Comparison of ENCODE assay signal across 25 cellular contexts in genomic region chr17:41328207-41328606, GRCh38. TPM values are rescaled to one million over a fixed set of nuclear protein-coding genes. Genes with fewer than 3 reads are reported as not detected.
DNase-seq lines count a peak whose midpoint lies in the region; ATAC-seq, FAIRE-seq and TF ChIP-seq lines count a peak whose summit lies in the region.
"Had no signal": no experiment of that assay in that cellular context is flagged by ENCODE, and none has a peak within 500 bp of the region (broad histone marks: within the 10 kb centered on the region; RNA-seq: fewer than 3 reads in every experiment).

No MANE protein-coding gene starts in this region.

- WGBS in IMR-90 (ENCODE audit: extremely low coverage in 2 of 2, insufficient read length in 1 of 2), 2 experiments: 93% methylated on average over 3 of the region's 7 CpGs; no CpG with 5 or more reads in 1 of the 2 experiments
- WGBS in mesenchymal stem cell: 96% methylated on average over 7 of the region's 7 CpGs

- H3K79me1 ChIP-seq in IMR-90 (ENCODE audit: low read depth in 1 of 2, low read length in 2 of 2) (no peaks in the 10 kb centered on the region), mesenchymal stem cell (replicated peaks; ENCODE audit: low read length, poor library complexity, severe bottlenecking) (no peaks in the 10 kb centered on the region)

- H3K23ac ChIP-seq in IMR-90 (ENCODE audit: low read depth, low read length) (no peak overlapping the region), mesenchymal stem cell (ENCODE audit: low read length in 2 of 2) (no peak overlapping the region)

- H3K36me3 ChIP-seq in HCT116 (ENCODE audit: control insufficient read depth in 1 of 2, insufficient read depth in 2 of 2, low read length in 2 of 2): no peaks in the 10 kb centered on the region
- H3K36me3 ChIP-seq in IMR-90 (ENCODE audit: control insufficient read depth, insufficient read depth, low read length): no peaks in the 10 kb centered on the region
- H3K36me3 ChIP-seq in astrocyte (ENCODE audit: insufficient read depth, low read length): no peaks in the 10 kb centered on the region
- no peaks in the 10 kb centered on the region for H3K36me3 ChIP-seq in mesenchymal stem cell (ENCODE audit: control insufficient read depth in 1 of 2, insufficient read depth in 2 of 2, low read depth in 1 of 2, low read length in 2 of 2)

- H3K27me3 Mint-ChIP-seq in astrocyte (ENCODE audit: low read depth, unreplicated experiment): peaks cover 8% of the 10 kb centered on the region
- H3K27me3 Mint-ChIP-seq: CD4-positive, alpha-beta memory T cell had no signal

- H2BK15ac ChIP-seq in IMR-90 (ENCODE audit: low read depth, low read length) (0 out of 3 replicates have a peak overlapping the region, but pooled peaks have one; percentile 35), mesenchymal stem cell (ENCODE audit: low read depth, poor library complexity, severe bottlenecking) (no peak overlapping the region)

- H3K9me2 ChIP-seq in HCT116 (ENCODE audit: insufficient read depth): no peaks in the 10 kb centered on the region

- H3K56ac ChIP-seq in IMR-90 (ENCODE audit: extremely low read depth, insufficient read depth, low read length): no peak overlapping the region

- no peak for ATAC-seq in HCT116
- no peak for ATAC-seq in IMR-90 (ENCODE audit: low read depth)
- ATAC-seq: GM23338 had no signal

- POLR2A ChIA-PET in HCT116 (lab: Charles Lee): no interaction called here
- POLR2A ChIA-PET in IMR-90 (lab: Charles Lee; ENCODE audit: unreplicated experiment): no interaction called here

- H2AK5ac ChIP-seq in IMR-90 (ENCODE audit: low read depth, low read length) (peak overlapping the region; percentile 84), mesenchymal stem cell (ENCODE audit: low read length, severe bottlenecking) (peak overlapping the region; percentile 23)

- H3K4me2 ChIP-seq in HCT116 (ENCODE audit: low read length) (no peak overlapping the region), IMR-90 (ENCODE audit: low read depth, low read length) (no peak overlapping the region), astrocyte (ENCODE audit: low read length) (no peak overlapping the region), mesenchymal stem cell (ENCODE audit: low read length, poor library complexity, severe bottlenecking) (no peak overlapping the region)
- H3K4me2 ChIP-seq: GM23338 had no signal

- H3K79me2 ChIP-seq in HCT116 (ENCODE audit: insufficient read depth, low read length) (no peaks in the 10 kb centered on the region), astrocyte (ENCODE audit: insufficient read depth, low read length) (no peaks in the 10 kb centered on the region)

- in situ Hi-C loops in IMR-90 (cut with MboI; ENCODE audit: low sequenced_read_pairs): no loop called here

- no peak overlapping the region; the same call in 1 of the 2 replicates for H4K5ac ChIP-seq in IMR-90 (ENCODE audit: low read depth, low read length)

- H2BK12ac ChIP-seq in mesenchymal stem cell (ENCODE audit: low read length in 2 of 2): no peak overlapping the region

- H3K4me1 ChIP-seq in HCT116 (ENCODE audit: control insufficient read depth in 1 of 2, insufficient read depth in 2 of 2, low read length in 2 of 2) (peaks cover 6 to 26% of the 10 kb centered on the region in 2 experiments; a peak in 3 of 4 replicates), IMR-90 (ENCODE audit: control insufficient read depth, insufficient read depth, low read length) (no peaks in the 10 kb centered on the region), astrocyte (ENCODE audit: insufficient read depth, low read length) (no peaks in the 10 kb centered on the region), mesenchymal stem cell (ENCODE audit: control insufficient read depth, insufficient read depth, low read depth, low read length) (peaks cover 12% of the 10 kb centered on the region)

- peak overlapping the region; percentile 11 for H2BK20ac ChIP-seq in IMR-90 (ENCODE audit: low read depth, low read length)

- H3K4ac ChIP-seq in IMR-90 (ENCODE audit: low read depth, low read length) (peak overlapping the region; percentile 52), mesenchymal stem cell (ENCODE audit: low read depth in 1 of 2, low read length in 2 of 2) (no peak overlapping the region)

- no peak overlapping the region for H3K4me3 Mint-ChIP-seq in astrocyte (ENCODE audit: unreplicated experiment)
- H3K4me3 Mint-ChIP-seq: CD4-positive, alpha-beta memory T cell; GM23338; H9; HFFc6 had no signal

- peak overlapping the region; percentile 16; the same call in 1 of the 2 replicates for H3K27ac ChIP-seq in HCT116 (ENCODE audit: low read depth, low read length)
- H3K27ac ChIP-seq in IMR-90 (ENCODE audit: insufficient read depth, low read length): no peak overlapping the region
- H3K27ac ChIP-seq in astrocyte (ENCODE audit: low read depth, low read length): no peak overlapping the region
- no peak overlapping the region for H3K27ac ChIP-seq in mesenchymal stem cell (ENCODE audit: low read length, poor library complexity, severe bottlenecking)

- H3K9me3 ChIP-seq in HCT116 (ENCODE audit: control insufficient read depth in 1 of 2, insufficient read depth in 1 of 2, low read depth in 1 of 2, low read length in 2 of 2) (peaks cover 0 to 12% of the 10 kb centered on the region in 2 experiments; a peak in 1 of 4 replicates), IMR-90 (ENCODE audit: control insufficient read depth, insufficient read depth, low read length) (no peaks in the 10 kb centered on the region), astrocyte (ENCODE audit: insufficient read depth, low read depth, low read length) (no peaks in the 10 kb centered on the region), mesenchymal stem cell (ENCODE audit: control insufficient read depth, low read length) (no peaks in the 10 kb centered on the region)

- no peaks in the 10 kb centered on the region for H3K9me3 Mint-ChIP-seq in astrocyte (ENCODE audit: unreplicated experiment)
- H3K9me3 Mint-ChIP-seq: CD4-positive, alpha-beta memory T cell; GM23338; H9; HFFc6 had no signal

- RAD21 ChIA-PET in HCT116 (lab: Charles Lee; ENCODE audit: low non-redundant PET in 1 of 2, low total read pairs in 2 of 2, uncharacterized antibody in 2 of 2, unreplicated experiment in 2 of 2): no interaction called here

- H2BK120ac ChIP-seq in IMR-90 (ENCODE audit: low read depth, low read length): peak overlapping the region; percentile 88
- no peak overlapping the region for H2BK120ac ChIP-seq in mesenchymal stem cell (ENCODE audit: low read depth, low read length)

- peak overlapping the region; percentile 51 for H2AK9ac ChIP-seq in IMR-90 (replicated peaks; ENCODE audit: low read depth, low read length, poor library complexity)

- H4K8ac ChIP-seq in IMR-90 (ENCODE audit: low read depth in 2 of 2, low read length in 2 of 2): peak overlapping the region; percentile 1 to 29; a peak in 2 of 4 replicates
- H4K8ac ChIP-seq in mesenchymal stem cell (ENCODE audit: low read length): no peak overlapping the region

- H2AFZ ChIP-seq in HCT116 (ENCODE audit: low read depth, low read length, poor library complexity, severe bottlenecking) (no peak overlapping the region), IMR-90 (replicated peaks; ENCODE audit: low read length, poor library complexity) (peak overlapping the region; percentile 37), astrocyte (ENCODE audit: low read depth, low read length) (no peak overlapping the region), mesenchymal stem cell (ENCODE audit: low read depth, low read length) (no peak overlapping the region)
- H2AFZ ChIP-seq: GM23338 had no signal

- no peak for TF ChIP-seq RAD21 in HCT116 (IDR thresholded peaks at IDR 0.05; ENCODE audit: low read depth)
- no peak for TF ChIP-seq RAD21 in IMR-90 (IDR thresholded peaks at IDR 0.05; ENCODE audit: low read length)

- no peak overlapping the region for H3K18ac ChIP-seq in IMR-90 (ENCODE audit: low read depth, low read length)
- H3K18ac ChIP-seq in mesenchymal stem cell (ENCODE audit: low read depth in 1 of 2, low read length in 2 of 2): no peak overlapping the region

- H3K9ac ChIP-seq in HCT116 (ENCODE audit: low read length) (no peak overlapping the region), IMR-90 (ENCODE audit: low read depth, low read length) (no peak overlapping the region), astrocyte (ENCODE audit: low read length) (no peak overlapping the region), mesenchymal stem cell (ENCODE audit: low read length) (no peak overlapping the region)

- intact Hi-C loops in HCT116 (cut with micrococcal nuclease) (loop anchor here (10.0 kb wide), 1 partner anchor 703 kb away; no protein-coding TSS in a partner anchor), IMR-90 (cut with micrococcal nuclease) (loop anchor here (2.0 kb wide), 2 partner anchors 169 to 221 kb away; no protein-coding TSS in a partner anchor), head of caudate nucleus (cut with DNase I) (no loop called here)

- BruUV-seq in HCT116 (replicated peaks; lab: Mats Ljungman, UMichigan) (no TSS peak), IMR-90 (replicated peaks; lab: Mats Ljungman, UMichigan) (no TSS peak)

- FAIRE-seq in astrocyte (lab: Jason Lieb, UNC): no peak
- FAIRE-seq: GM12891, GM18507 had no signal

- no peak for DNase-seq in HCT116 (ENCODE audit: low read depth, low spot score)
- no peak for DNase-seq in IMR-90
- DNase-seq in astrocyte (ENCODE audit: low read depth): no peak
- no peak for DNase-seq in mesenchymal stem cell
- no peak for DNase-seq in NCI-H146 (lab: John Stamatoyannopoulos, UW)
- DNase-seq in stimulated activated CD4-positive, alpha-beta T cell treated with anti-CD3 and anti-CD28 coated beads, Interleukin-4, amount 100 ng/mL, for 24 hours: no peak
- DNase-seq in head of caudate nucleus: no peak
- DNase-seq: C1 segment of cervical spinal cord; Calu3; CD4-positive, alpha-beta memory T cell; COR-L47; DMS53; DMS79 treated with DMSO at 0.1 percent for 48 hours; GF-D8; H9; HFFc6 had no signal

- dilution Hi-C loops in IMR-90 (cut with HindIII; ENCODE audit: low sequenced_read_pairs, unreplicated experiment): no loop called here

- H4K20me1 ChIP-seq in HCT116 (ENCODE audit: insufficient read depth): no peaks in the 10 kb centered on the region
- H4K20me1 ChIP-seq in IMR-90 (ENCODE audit: insufficient read depth, low read length): no peaks in the 10 kb centered on the region
- no peaks in the 10 kb centered on the region for H4K20me1 ChIP-seq in astrocyte (ENCODE audit: insufficient read depth, low read length)

- TF ChIP-seq CTCF in HCT116 (IDR thresholded peaks at IDR 0.05 in 2 of 3, conservative IDR thresholded peaks at IDR 0.05 in 1 of 3; ENCODE audit: borderline replicate concordance in 1 of 3, insufficient read depth in 1 of 3, low read depth in 2 of 3, low read length in 2 of 3) (no peak), IMR-90 (conservative IDR thresholded peaks at IDR 0.05; ENCODE audit: low read depth, low read length) (no peak), astrocyte (IDR thresholded peaks at IDR 0.05; ENCODE audit: insufficient read depth, low read depth, low read length) (no peak)

- peak overlapping the region; percentile 58 for H3K27ac Mint-ChIP-seq in astrocyte (ENCODE audit: unreplicated experiment)
- H3K27ac Mint-ChIP-seq: GM23338, H9, HFFc6 had no signal

- no peak overlapping the region for H2BK5ac ChIP-seq in IMR-90 (ENCODE audit: low read depth, low read length, poor library complexity, severe bottlenecking)
- H2BK5ac ChIP-seq in mesenchymal stem cell (ENCODE audit: low read depth, low read length, poor library complexity, severe bottlenecking): no peak overlapping the region

- H3K27me3 ChIP-seq in HCT116 (ENCODE audit: insufficient read depth, low read length) (no peaks in the 10 kb centered on the region), IMR-90 (ENCODE audit: control insufficient read depth, insufficient read depth, low read length) (no peaks in the 10 kb centered on the region), astrocyte (ENCODE audit: insufficient read depth, low read length) (no peaks in the 10 kb centered on the region), mesenchymal stem cell (ENCODE audit: control insufficient read depth in 1 of 2, insufficient read depth in 1 of 2, low read length in 2 of 2) (peaks cover 0 to 10% of the 10 kb centered on the region in 2 experiments)

- H3K4me3 ChIP-seq in HCT116 (replicated peaks in 1 of 2; ENCODE audit: low read depth in 1 of 2, low read length in 2 of 2): no peak overlapping the region
- no peak overlapping the region for H3K4me3 ChIP-seq in IMR-90 (ENCODE audit: insufficient read depth, low read depth, low read length)
- H3K4me3 ChIP-seq in astrocyte (ENCODE audit: insufficient read depth, low read depth, low read length): no peak overlapping the region
- no peak overlapping the region for H3K4me3 ChIP-seq in mesenchymal stem cell (ENCODE audit: insufficient read depth in 1 of 2, low read depth in 1 of 2, low read length in 2 of 2)
- H3K4me3 ChIP-seq: GM23338 had no signal

- H3K9me1 ChIP-seq in IMR-90 (ENCODE audit: insufficient read depth, low read length): peaks cover 3% of the 10 kb centered on the region; the same call in 1 of the 2 replicates

- CTCF ChIA-PET in HCT116 (lab: Charles Lee): interaction anchor here (1.7 to 2.0 kb wide), 3 partner anchors 419 to 525 kb away, joined by 5 to 6 read pairs (median 6); no protein-coding TSS in a partner anchor
- CTCF ChIA-PET in IMR-90 (lab: Yijun Ruan, JAX): interaction anchor here (0.6 to 1.3 kb wide), 2 partner anchors 377 to 419 kb away, joined by 3 to 4 read pairs; no protein-coding TSS in a partner anchor

- no peaks in the 10 kb centered on the region for H3K36me3 Mint-ChIP-seq in astrocyte (ENCODE audit: low read depth, unreplicated experiment)
- H3K36me3 Mint-ChIP-seq: CD4-positive, alpha-beta memory T cell had no signal

- peak overlapping the region; percentile 63 for H4K91ac ChIP-seq in IMR-90 (ENCODE audit: insufficient read depth, low read depth, low read length)
- no peak overlapping the region for H4K91ac ChIP-seq in mesenchymal stem cell (ENCODE audit: low read length)

- H3K14ac ChIP-seq in IMR-90 (replicated peaks; ENCODE audit: low read depth, low read length) (no peak overlapping the region), mesenchymal stem cell (ENCODE audit: low read length in 2 of 2) (no peak overlapping the region)

- H3K4me1 Mint-ChIP-seq in astrocyte (ENCODE audit: low read depth, unreplicated experiment): no peaks in the 10 kb centered on the region
- H3K4me1 Mint-ChIP-seq: GM23338 had no signal

- no peak for TF ChIP-seq POLR2A in HCT116 (IDR thresholded peaks at IDR 0.05; ENCODE audit: borderline replicate concordance, extremely low read depth, insufficient read depth, insufficient read length)
- TF ChIP-seq POLR2A in IMR-90 (IDR thresholded peaks at IDR 0.05; ENCODE audit: low read depth, low read length): no peak

RNA-seq across cellular contexts. Expression of gene KRTAP17-1, which starts 12.7 kb away (rescaled TPM):
- total RNA-seq in HCT116 (2021; ENCODE audit: unreplicated experiment) (not detected), IMR-90 (2012; rRNA removed) (not detected in 2 replicates), astrocyte (not detected in 2 replicates)
- polyA plus RNA-seq in HCT116 (2012): not detected in 2 replicates
- not detected in 2 replicates for polyA plus RNA-seq in IMR-90 (2012; rRNA removed)
- not detected in 2 replicates for polyA plus RNA-seq in IMR-90 (2012; cell fraction: cytosol; rRNA removed)
- not detected in 2 replicates for polyA plus RNA-seq in IMR-90 (2012; cell fraction: nucleus; rRNA removed; ENCODE audit: low replicate concordance)
- polyA plus RNA-seq in mesenchymal stem cell (2013, experiment 1 of 2): not detected
- polyA plus RNA-seq in mesenchymal stem cell (2013, experiment 2 of 2): not detected
- total RNA-seq: A172; A673; Calu3; CD4-positive, alpha-beta memory T cell; Daoy; G401; GM23338; H4; H9; HFFc6 had no signal
- polyA plus RNA-seq: BJ; CD4-positive, alpha-beta memory T cell; GM23338 had no signal

RNA-seq across cellular contexts. Expression of gene KRTAP16-1, which starts 19.1 kb away (rescaled TPM):
- total RNA-seq in HCT116 (2021; ENCODE audit: unreplicated experiment) (not detected), IMR-90 (2012; rRNA removed) (not detected in 2 replicates), astrocyte (not detected in 2 replicates)
- polyA plus RNA-seq in HCT116 (2012): not detected in 2 replicates
- polyA plus RNA-seq in IMR-90 (2012; rRNA removed): not detected in 2 replicates
- not detected in 2 replicates for polyA plus RNA-seq in IMR-90 (2012; cell fraction: cytosol; rRNA removed)
- 0.03 TPM in 1 of 2 replicates, not detected in the other for polyA plus RNA-seq in IMR-90 (2012; cell fraction: nucleus; rRNA removed; ENCODE audit: low replicate concordance)
- polyA plus RNA-seq in mesenchymal stem cell (2013, experiment 1 of 2): not detected
- polyA plus RNA-seq in mesenchymal stem cell (2013, experiment 2 of 2): not detected
- total RNA-seq: A172, A673, Calu3, Daoy, G401, GM23338, H4, H9, HFFc6 had no signal
- polyA plus RNA-seq: BJ; CD4-positive, alpha-beta memory T cell; GM23338 had no signal

RNA-seq across cellular contexts. Expression of gene KRT33A, which starts 22.4 kb away (rescaled TPM):
- total RNA-seq in HCT116 (2021; ENCODE audit: unreplicated experiment): not detected
- not detected in 2 replicates for polyA plus RNA-seq in HCT116 (2012)
- total RNA-seq in IMR-90 (2012; rRNA removed): not detected in 2 replicates
- not detected in 2 replicates for polyA plus RNA-seq in IMR-90 (2012; rRNA removed)
- polyA plus RNA-seq in IMR-90 (2012; cell fraction: cytosol; rRNA removed): not detected in 2 replicates
- not detected in 2 replicates for polyA plus RNA-seq in IMR-90 (2012; cell fraction: nucleus; rRNA removed; ENCODE audit: low replicate concordance)
- total RNA-seq in astrocyte: not detected in 2 replicates
- polyA plus RNA-seq in mesenchymal stem cell (2013, experiment 1 of 2): not detected
- not detected for polyA plus RNA-seq in mesenchymal stem cell (2013, experiment 2 of 2)
- total RNA-seq: A172; A673; Calu3; CD4-positive, alpha-beta memory T cell; Daoy; G401; GM23338; H4; H9; HFFc6 had no signal
- polyA plus RNA-seq: BJ; CD4-positive, alpha-beta memory T cell; GM23338 had no signal

RNA-seq across cellular contexts. Expression of gene KRTAP29-1, which starts 25.6 kb away (rescaled TPM):
- total RNA-seq in HCT116 (2021; ENCODE audit: unreplicated experiment): 0.22 TPM
- not detected in 2 replicates for polyA plus RNA-seq in HCT116 (2012)
- total RNA-seq in IMR-90 (2012; rRNA removed): not detected in 2 replicates
- not detected in 2 replicates for polyA plus RNA-seq in IMR-90 (2012; rRNA removed)
- not detected in 2 replicates for polyA plus RNA-seq in IMR-90 (2012; cell fraction: cytosol; rRNA removed)
- 0.07 TPM in 1 of 2 replicates, not detected in the other for polyA plus RNA-seq in IMR-90 (2012; cell fraction: nucleus; rRNA removed; ENCODE audit: low replicate concordance)
- total RNA-seq in astrocyte: not detected in 2 replicates
- polyA plus RNA-seq in mesenchymal stem cell (2013, experiment 1 of 2): not detected
- polyA plus RNA-seq in mesenchymal stem cell (2013, experiment 2 of 2): not detected
- total RNA-seq: A673; Calu3; CD4-positive, alpha-beta memory T cell; Daoy; G401; GM23338; H4; H9; HFFc6 had no signal
- polyA plus RNA-seq: BJ; CD4-positive, alpha-beta memory T cell; GM23338 had no signal

RNA-seq across cellular contexts. Expression of gene KRT33B, which starts 41.4 kb away (rescaled TPM):
- total RNA-seq in HCT116 (2021; ENCODE audit: unreplicated experiment) (not detected), IMR-90 (2012; rRNA removed) (0.18 and 0.28 TPM in 2 replicates), astrocyte (not detected in 2 replicates)
- 0.06 TPM in 1 of 2 replicates, not detected in the other for polyA plus RNA-seq in HCT116 (2012)
- 0.14 and 0.22 TPM in 2 replicates for polyA plus RNA-seq in IMR-90 (2012; rRNA removed)
- 0.19 and 0.22 TPM in 2 replicates for polyA plus RNA-seq in IMR-90 (2012; cell fraction: cytosol; rRNA removed)
- 0.25 TPM in 1 of 2 replicates, not detected in the other for polyA plus RNA-seq in IMR-90 (2012; cell fraction: nucleus; rRNA removed; ENCODE audit: low replicate concordance)
- not detected for polyA plus RNA-seq in mesenchymal stem cell (2013, experiment 1 of 2)
- not detected for polyA plus RNA-seq in mesenchymal stem cell (2013, experiment 2 of 2)
- total RNA-seq: A172; A673; Calu3; CD4-positive, alpha-beta memory T cell; Daoy; G401; GM23338; H4; H9 had no signal
- polyA plus RNA-seq: CD4-positive, alpha-beta memory T cell; GM23338 had no signal
